31 cellular contexts compared by ENCODE assay signal in genomic region chr2:160889439-160889838, GRCh38.
"Had no signal": no experiment of that assay in that cellular context is flagged by ENCODE, and none has a peak within 500 bp of the region (broad histone marks: within the 10 kb centered on the region; RNA-seq: fewer than 3 reads in every experiment).

No MANE protein-coding gene starts in this region.

- H3K79me2 ChIP-seq: parathyroid adenoma had no signal

- H3K4me2 ChIP-seq: neural progenitor cell, smooth muscle cell had no signal

- H3K4me1 Mint-ChIP-seq: natural killer cell; nephron; neural progenitor cell; stimulated activated memory B cell treated with anti-CD40 and anti-IgM and Interleukin-4, amounts not matched to agents 10 μg/mL and 1 μg/mL and 100 μg/mL, for 72 hours; stimulated activated naive CD8-positive, alpha-beta T cell treated with anti-CD3 and anti-CD28 coated beads, Interleukin-15, amount 100 ng/mL, for 72 hours had no signal

- H3K4me1 ChIP-seq: neural progenitor cell, parathyroid adenoma, psoas muscle, right lobe of liver, testis, tibial artery, transverse colon, vagina had no signal

- H3K27me3 Mint-ChIP-seq: progenitor cell of endocrine pancreas; stimulated activated memory B cell treated with anti-CD40 and anti-IgM and Interleukin-4, amounts not matched to agents 10 μg/mL and 1 μg/mL and 100 μg/mL, for 72 hours; stimulated activated naive CD8-positive, alpha-beta T cell treated with anti-CD3 and anti-CD28 coated beads, Interleukin-15, amount 100 ng/mL, for 72 hours; type B pancreatic cell had no signal

- H3K27me3 ChIP-seq: neural progenitor cell, ovary, right lobe of liver, spleen, suprapubic skin, testis, tibial artery, transverse colon, vagina had no signal

- DNase-seq: natural killer cell; occipital lobe; ovary; posterior cingulate gyrus; psoas muscle; right cardiac atrium; right lobe of liver; spleen; stimulated activated CD4-positive, alpha-beta T cell treated with anti-CD3 and anti-CD28 coated beads, Interleukin-12 subunit alpha, Interleukin-12 subunit beta, amount 100 ng/mL, for 4 hours; stimulated activated CD4-positive, alpha-beta T cell treated with anti-CD3 and anti-CD28 coated beads, Interleukin-1b, Interleukin-23, amount 100 ng/mL, for 48 hours; stimulated activated CD4-positive, alpha-beta T cell treated with anti-CD3 and anti-CD28 coated beads, Interleukin-4, amount 100 ng/mL, for 1 hour; stimulated activated CD4-positive, alpha-beta T cell treated with anti-CD3 and anti-CD28 coated beads, Interleukin-4, amount 100 ng/mL, for 4 hours; stimulated activated CD8-positive, alpha-beta memory T cell treated with anti-CD3 and anti-CD28 coated beads, Interleukin-4, amount 100 ng/mL, for 48 hours; stimulated activated naive CD4-positive, alpha-beta T cell; stimulated activated naive CD8-positive, alpha-beta T cell treated with anti-CD3 and anti-CD28 coated beads, Interleukin-15, amount 100 ng/mL, for 72 hours; stimulated activated naive CD8-positive, alpha-beta T cell treated with anti-CD3 and anti-CD28 coated beads, Interleukin-15, Interleukin-2, amounts not matched to agents 100 U/mL and 50 U/mL, for 24 hours; substantia nigra; testis; tibial artery; transverse colon had no signal

- H3K9ac ChIP-seq: neural progenitor cell, parathyroid adenoma had no signal

- ATAC-seq: natural killer cell; psoas muscle; right cardiac atrium; stimulated activated naive CD8-positive, alpha-beta T cell treated with anti-CD3 and anti-CD28 coated beads, Interleukin-15, amount 100 ng/mL, for 72 hours; stimulated activated naive CD8-positive, alpha-beta T cell treated with anti-CD3 and anti-CD28 coated beads, Interleukin-15, Interleukin-2, amounts not matched to agents 100 U/mL and 50 U/mL, for 24 hours had no signal

- H3K4me3 Mint-ChIP-seq: natural killer cell; nephron; neural progenitor cell; stimulated activated memory B cell treated with anti-CD40 and anti-IgM and Interleukin-4, amounts not matched to agents 10 μg/mL and 1 μg/mL and 100 μg/mL, for 72 hours; stimulated activated naive CD8-positive, alpha-beta T cell treated with anti-CD3 and anti-CD28 coated beads, Interleukin-15, amount 100 ng/mL, for 72 hours; type B pancreatic cell had no signal

- FAIRE-seq: urothelium cell line had no signal

- H3K36me3 ChIP-seq: neural progenitor cell, ovary, right lobe of liver, spleen, suprapubic skin, tibial artery, transverse colon, vagina had no signal

- H3K27ac Mint-ChIP-seq: natural killer cell; nephron; neural progenitor cell; progenitor cell of endocrine pancreas; stimulated activated memory B cell treated with anti-CD40 and anti-IgM and Interleukin-4, amounts not matched to agents 10 μg/mL and 1 μg/mL and 100 μg/mL, for 72 hours; stimulated activated naive CD8-positive, alpha-beta T cell treated with anti-CD3 and anti-CD28 coated beads, Interleukin-15, amount 100 ng/mL, for 72 hours; type B pancreatic cell had no signal

- H3K36me3 Mint-ChIP-seq: natural killer cell; neural progenitor cell; stimulated activated memory B cell treated with anti-CD40 and anti-IgM and Interleukin-4, amounts not matched to agents 10 μg/mL and 1 μg/mL and 100 μg/mL, for 72 hours; type B pancreatic cell had no signal

- H2AFZ ChIP-seq: neural progenitor cell, parathyroid adenoma had no signal

- H3K9me3 ChIP-seq: ovary, psoas muscle, right lobe of liver, spleen, suprapubic skin, testis, tibial artery, transverse colon, vagina had no signal

- H3K4me3 ChIP-seq: neural progenitor cell, ovary, psoas muscle, right lobe of liver, skin epidermis, smooth muscle cell, spleen, suprapubic skin, testis, tibial artery, transverse colon, vagina had no signal

- H3K9me3 Mint-ChIP-seq: natural killer cell; nephron; neural progenitor cell; stimulated activated memory B cell treated with anti-CD40 and anti-IgM and Interleukin-4, amounts not matched to agents 10 μg/mL and 1 μg/mL and 100 μg/mL, for 72 hours; stimulated activated naive CD8-positive, alpha-beta T cell treated with anti-CD3 and anti-CD28 coated beads, Interleukin-15, amount 100 ng/mL, for 72 hours; type B pancreatic cell had no signal

- H3K27ac ChIP-seq: neural progenitor cell, ovary, parathyroid adenoma, psoas muscle, right lobe of liver, skin epidermis, spleen, suprapubic skin, testis, tibial artery, transverse colon, vagina had no signal
